In genomic region chrX:42538405-42538804, GRCh38 we compare ENCODE assay signal across 1 cellular context.
TF ChIP-seq lines count a peak whose summit lies in the region.

No MANE protein-coding gene starts in this region.

TF ChIP-seq in liver, 16 proteins besides CTCF, POLR2A, EP300 and RAD21:
- TF ChIP-seq, protein P1, sequence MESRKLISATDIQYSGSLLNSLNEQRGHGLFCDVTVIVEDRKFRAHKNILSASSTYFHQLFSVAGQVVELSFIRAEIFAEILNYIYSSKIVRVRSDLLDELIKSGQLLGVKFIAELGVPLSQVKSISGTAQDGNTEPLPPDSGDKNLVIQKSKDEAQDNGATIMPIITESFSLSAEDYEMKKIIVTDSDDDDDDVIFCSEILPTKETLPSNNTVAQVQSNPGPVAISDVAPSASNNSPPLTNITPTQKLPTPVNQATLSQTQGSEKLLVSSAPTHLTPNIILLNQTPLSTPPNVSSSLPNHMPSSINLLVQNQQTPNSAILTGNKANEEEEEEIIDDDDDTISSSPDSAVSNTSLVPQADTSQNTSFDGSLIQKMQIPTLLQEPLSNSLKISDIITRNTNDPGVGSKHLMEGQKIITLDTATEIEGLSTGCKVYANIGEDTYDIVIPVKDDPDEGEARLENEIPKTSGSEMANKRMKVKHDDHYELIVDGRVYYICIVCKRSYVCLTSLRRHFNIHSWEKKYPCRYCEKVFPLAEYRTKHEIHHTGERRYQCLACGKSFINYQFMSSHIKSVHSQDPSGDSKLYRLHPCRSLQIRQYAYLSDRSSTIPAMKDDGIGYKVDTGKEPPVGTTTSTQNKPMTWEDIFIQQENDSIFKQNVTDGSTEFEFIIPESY (IDR thresholded peaks at IDR 0.05), result peak; percentile 30
- TF ChIP-seq GABPA (IDR thresholded peaks at IDR 0.05 in 1 of 2, conservative IDR thresholded peaks at IDR 0.05 in 1 of 2) (no peak), FOXA1 (IDR thresholded peaks at IDR 0.05) (no peak), RXRA (IDR thresholded peaks at IDR 0.05) (peak; percentile 75 to 81), EGR1 (IDR thresholded peaks at IDR 0.05; ENCODE audit: low read depth in 2 of 2) (peak in 1 of 2 donors; percentile 15), MAX (IDR thresholded peaks at IDR 0.05) (peak; percentile 67), HNF4A (conservative IDR thresholded peaks at IDR 0.05) (peak; percentile 92 to 96), HNF4G (IDR thresholded peaks at IDR 0.05) (peak; percentile 84), TAF1 (conservative IDR thresholded peaks at IDR 0.05) (no peak), FOXA2 (IDR thresholded peaks at IDR 0.05) (peak; percentile 29), JUND (IDR thresholded peaks at IDR 0.05) (peak; percentile 56 to 60), NR2F2 (IDR thresholded peaks at IDR 0.05) (no peak), YY1 (IDR thresholded peaks at IDR 0.05) (peak; percentile 75), ATF3 (IDR thresholded peaks at IDR 0.05) (peak; percentile 60), SP1 (IDR thresholded peaks at IDR 0.05) (peak; percentile 74), REST (IDR thresholded peaks at IDR 0.05) (no peak)
